14 cellular contexts compared by ENCODE assay signal in genomic region chr5:150034677-150035076, GRCh38. TPM values are rescaled to one million over a fixed set of nuclear protein-coding genes. Genes with fewer than 3 reads are reported as not detected.
DNase-seq lines count a peak whose midpoint lies in the region; ATAC-seq and TF ChIP-seq lines count a peak whose summit lies in the region.
"Had no signal": no experiment of that assay in that cellular context is flagged by ENCODE, and none has a peak within 500 bp of the region (broad histone marks: within the 10 kb centered on the region; RNA-seq: fewer than 3 reads in every experiment).

No MANE protein-coding gene starts in this region.

- no peaks in the 10 kb centered on the region for H3K4me1 Mint-ChIP-seq in activated CD4-positive, alpha-beta memory T cell treated with anti-CD3 and anti-CD28 coated beads for 36 hours (ENCODE audit: low read depth)
- H3K4me1 Mint-ChIP-seq: endodermal cell had no signal

- intact Hi-C loops in activated CD4-positive, alpha-beta memory T cell treated with anti-CD3 and anti-CD28 coated beads for 36 hours (cut with micrococcal nuclease): no loop called here

- ATAC-seq in GM18909 (IDR thresholded peaks at IDR 0.05; ENCODE audit: poor library complexity, unreplicated experiment) (peak; percentile 9), GM18907 (IDR thresholded peaks at IDR 0.05; ENCODE audit: unreplicated experiment) (no peak)
- ATAC-seq: activated T-cell treated with anti-CD3 and anti-CD28 coated beads, Interleukin-2, amount 50 U/mL, for 4 hours; body of pancreas had no signal

- no peak for TF ChIP-seq CTCF in AG04450 (IDR thresholded peaks at IDR 0.05; ENCODE audit: low read depth, low read length)

- H3K4me1 ChIP-seq in adipocyte (ENCODE audit: control insufficient read depth, insufficient read depth, low read length): peaks cover 44% of the 10 kb centered on the region
- H3K4me1 ChIP-seq: body of pancreas, pancreas had no signal

- H3K9me3 ChIP-seq in AG04450 (ENCODE audit: control insufficient read depth, insufficient read depth, low read length) (no peaks in the 10 kb centered on the region), adipocyte (ENCODE audit: control insufficient read depth, low read length) (no peaks in the 10 kb centered on the region)
- H3K9me3 ChIP-seq: body of pancreas, pancreas had no signal

- no peaks in the 10 kb centered on the region for H3K9me3 Mint-ChIP-seq in activated CD4-positive, alpha-beta memory T cell treated with anti-CD3 and anti-CD28 coated beads for 36 hours
- H3K9me3 Mint-ChIP-seq: activated T-cell treated with anti-CD3 and anti-CD28 coated beads, Interleukin-2, amount 50 U/mL, for 4 hours; CD14-positive monocyte; endodermal cell had no signal

- peak overlapping the region; percentile 0 for H3K27ac ChIP-seq in AG04450 (ENCODE audit: low read depth, low read length)
- H3K27ac ChIP-seq: body of pancreas, pancreas had no signal

- H3K4me3 ChIP-seq in AG04450 (ENCODE audit: low read depth, low read length) (no peak overlapping the region), adipocyte (ENCODE audit: low read length) (no peak overlapping the region)
- H3K4me3 ChIP-seq: body of pancreas, pancreas had no signal

- H3K4me3 Mint-ChIP-seq in activated CD4-positive, alpha-beta memory T cell treated with anti-CD3 and anti-CD28 coated beads for 36 hours: no peak overlapping the region
- H3K4me3 Mint-ChIP-seq: activated T-cell treated with anti-CD3 and anti-CD28 coated beads, Interleukin-2, amount 50 U/mL, for 4 hours; CD14-positive monocyte; endodermal cell had no signal

- H3K9ac ChIP-seq in adipocyte (ENCODE audit: low read length): no peak overlapping the region

- no peak overlapping the region for H3K27ac Mint-ChIP-seq in activated CD4-positive, alpha-beta memory T cell treated with anti-CD3 and anti-CD28 coated beads for 36 hours
- H3K27ac Mint-ChIP-seq: endodermal cell had no signal

- DNase-seq in AG04450 (ENCODE audit: low read depth, low spot score) (peak; percentile 80), adipocyte (ENCODE audit: low read depth) (peak; percentile 71), kidney tubule cell (ENCODE audit: low spot score) (peak; percentile 34), DMS79 treated with DMSO at 0.1 percent for 48 hours (lab: John Stamatoyannopoulos, UW) (no peak)
- DNase-seq in stimulated activated CD4-positive, alpha-beta T cell treated with anti-CD3 and anti-CD28 coated beads, Interleukin-4, amount 100 ng/mL, for 4 hours: no peak
- no peak for DNase-seq in activated CD4-positive, alpha-beta memory T cell treated with anti-CD3 and anti-CD28 coated beads for 36 hours
- DNase-seq: activated T-cell treated with anti-CD3 and anti-CD28 coated beads, Interleukin-2, amount 50 U/mL, for 4 hours; endodermal cell; H7; pancreas had no signal

- H3K27me3 Mint-ChIP-seq in activated CD4-positive, alpha-beta memory T cell treated with anti-CD3 and anti-CD28 coated beads for 36 hours: no peaks in the 10 kb centered on the region

- CTCF ChIA-PET in AG04450 (lab: Charles Lee): interaction anchor here (1.0 to 1.3 kb wide), 2 partner anchors 30 to 200 kb away, joined by 3 to 4 read pairs; no protein-coding TSS in a partner anchor
- CTCF ChIA-PET in activated CD4-positive, alpha-beta memory T cell treated with anti-CD3 and anti-CD28 coated beads for 36 hours (lab: Charles Lee): interaction anchor here (0.7 kb wide), 1 partner anchor 12 kb away, joined by 3 read pairs; no protein-coding TSS in a partner anchor

- H3K36me3 ChIP-seq in adipocyte (ENCODE audit: control insufficient read depth, insufficient read depth, low read length, severe bottlenecking): peaks cover 85% of the 10 kb centered on the region

- H3K27me3 ChIP-seq in AG04450 (ENCODE audit: control insufficient read depth, insufficient read depth, low read length): no peaks in the 10 kb centered on the region
- H3K27me3 ChIP-seq in adipocyte (replicated peaks; ENCODE audit: control insufficient read depth, insufficient read depth, low read length): no peaks in the 10 kb centered on the region
- H3K27me3 ChIP-seq: body of pancreas, pancreas had no signal

- POLR2A ChIA-PET in AG04450 (lab: Yijun Ruan, JAX): interaction anchor here (0.9 kb wide), 1 partner anchor 17 kb away, joined by 5 read pairs; no protein-coding TSS in a partner anchor
- POLR2A ChIA-PET in activated CD4-positive, alpha-beta memory T cell treated with anti-CD3 and anti-CD28 coated beads for 36 hours (lab: Charles Lee): interaction anchor here (1.8 kb wide), 1 partner anchor 29 kb away, joined by 3 read pairs; no protein-coding TSS in a partner anchor

- peaks cover 49% of the 10 kb centered on the region for H3K36me3 Mint-ChIP-seq in activated CD4-positive, alpha-beta memory T cell treated with anti-CD3 and anti-CD28 coated beads for 36 hours

RNA-seq across cellular contexts. Expression of gene HMGXB3, which starts 34.1 kb away (rescaled TPM):
- 35.1 and 37.0 TPM in 2 replicates for polyA plus RNA-seq in AG04450 (2011; rRNA removed)
- polyA minus RNA-seq in AG04450 (2011; rRNA and poly(A)+ RNA removed): 43.3 and 50.3 TPM in 2 replicates
- total RNA-seq in activated CD4-positive, alpha-beta memory T cell treated with anti-CD3 and anti-CD28 coated beads for 36 hours: 10 to 100 TPM; 29.4 to 31.3 TPM

RNA-seq across cellular contexts. Expression of gene TIGD6, which starts 34.2 kb away (rescaled TPM):
- polyA plus RNA-seq in AG04450 (2011; rRNA removed): 6.5 and 6.7 TPM in 2 replicates
- polyA minus RNA-seq in AG04450 (2011; rRNA and poly(A)+ RNA removed): 7.8 and 10.2 TPM in 2 replicates
- 1 to 10 TPM; 2.5 to 2.6 TPM for total RNA-seq in activated CD4-positive, alpha-beta memory T cell treated with anti-CD3 and anti-CD28 coated beads for 36 hours

RNA-seq across cellular contexts. Expression of gene CSF1R, which starts 51.7 kb away (rescaled TPM):
- 0.09 and 0.12 TPM in 2 replicates for polyA plus RNA-seq in AG04450 (2011; rRNA removed)
- polyA minus RNA-seq in AG04450 (2011; rRNA and poly(A)+ RNA removed): 0.69 TPM in 1 of 2 replicates, not detected in the other
- under 1 TPM; 0.41 to 0.78 TPM for total RNA-seq in activated CD4-positive, alpha-beta memory T cell treated with anti-CD3 and anti-CD28 coated beads for 36 hours
- total RNA-seq: endodermal cell, H7 had no signal

Comparison
In these comparisons a context has a peak if more than half of its experiments do, and no peak if none do; other contexts are left out.
1. DNase-seq: peak in AG04450 (single experiment), adipocyte (single experiment) and kidney tubule cell (single experiment); none in DMS79 treated with DMSO at 0.1 percent for 48 hours (single experiment), stimulated activated CD4-positive, alpha-beta T cell treated with anti-CD3 and anti-CD28 coated beads, Interleukin-4, amount 100 ng/mL, for 4 hours (0 of 2) and activated CD4-positive, alpha-beta memory T cell treated with anti-CD3 and anti-CD28 coated beads for 36 hours (single experiment).